9 cellular contexts compared by ENCODE assay signal in genomic region chr5:159262472-159262858, GRCh38. TPM values are rescaled to one million over a fixed set of nuclear protein-coding genes. Genes with fewer than 3 reads are reported as not detected.
DNase-seq lines count a peak whose midpoint lies in the region; ATAC-seq, FAIRE-seq and TF ChIP-seq lines count a peak whose summit lies in the region.
"Had no signal": no experiment of that assay in that cellular context is flagged by ENCODE, and none has a peak within 500 bp of the region (broad histone marks: within the 10 kb centered on the region; RNA-seq: fewer than 3 reads in every experiment).

No MANE protein-coding gene starts in this region.

- H3K4me1 ChIP-seq in mesenchymal stem cell (ENCODE audit: control insufficient read depth, insufficient read depth, low read depth, low read length) = peaks cover 2% of the 10 kb centered on the region

- no peak overlapping the region for H3K23ac ChIP-seq in mesenchymal stem cell (ENCODE audit: low read length in 2 of 2)

- H2BK120ac ChIP-seq in mesenchymal stem cell (ENCODE audit: low read depth, low read length) = no peak overlapping the region

- peak; percentile 4 for ATAC-seq in HG02571 (IDR thresholded peaks at IDR 0.05; ENCODE audit: unreplicated experiment)

- H4K8ac ChIP-seq in mesenchymal stem cell (ENCODE audit: low read length) = peak overlapping the region; percentile 67

- peak overlapping the region; percentile 97 for H3K4me3 ChIP-seq in choroid plexus epithelial cell (ENCODE audit: low read depth, low read length)
- H3K4me3 ChIP-seq in mesenchymal stem cell (ENCODE audit: insufficient read depth in 1 of 2, low read depth in 1 of 2, low read length in 2 of 2) = peak overlapping the region; percentile 88 to 95

- peak overlapping the region; percentile 96 for H3K9ac ChIP-seq in mesenchymal stem cell (ENCODE audit: low read length)

- no peak overlapping the region for H2BK12ac ChIP-seq in mesenchymal stem cell (ENCODE audit: low read length in 2 of 2)

- no peak overlapping the region for H2AFZ ChIP-seq in mesenchymal stem cell (ENCODE audit: low read depth, low read length)

- H3K27me3 ChIP-seq in mesenchymal stem cell (ENCODE audit: control insufficient read depth in 1 of 2, insufficient read depth in 1 of 2, low read length in 2 of 2) = peaks cover 3% of the 10 kb centered on the region in 2 experiments

- H3K14ac ChIP-seq in mesenchymal stem cell (ENCODE audit: low read length in 2 of 2) = no peak overlapping the region

- no peak overlapping the region for H2BK5ac ChIP-seq in mesenchymal stem cell (ENCODE audit: low read depth, low read length, poor library complexity, severe bottlenecking)

- no peak for FAIRE-seq in urothelium cell line (lab: Jason Lieb, UNC)
- FAIRE-seq: A204.1 had no signal

- H3K4me2 ChIP-seq in mesenchymal stem cell (ENCODE audit: low read length, poor library complexity, severe bottlenecking) = peak overlapping the region; percentile 47

- H2AK5ac ChIP-seq in mesenchymal stem cell (ENCODE audit: low read length, severe bottlenecking) = no peak overlapping the region

- peak in 2 of 3 experiments; percentile 53 to 75 for DNase-seq in NCI-H1417 (lab: John Stamatoyannopoulos, UW)
- no peak for DNase-seq in NCI-H1417 treated with DMSO at 0.1 percent for 48 hours (lab: John Stamatoyannopoulos, UW)
- peak; percentile 60 for DNase-seq in NCI-H748 (lab: John Stamatoyannopoulos, UW; ENCODE audit: unreplicated experiment)
- peak; percentile 13 for DNase-seq in choroid plexus epithelial cell (ENCODE audit: low read depth)
- DNase-seq in mesenchymal stem cell = no peak
- DNase-seq in urothelium cell line (ENCODE audit: low spot score) = peak; percentile 27
- DNase-seq in AG08396 (ENCODE audit: low spot score) = no peak

- H2BK15ac ChIP-seq in mesenchymal stem cell (ENCODE audit: low read depth, poor library complexity, severe bottlenecking) = no peak overlapping the region

- H3K79me1 ChIP-seq in mesenchymal stem cell (replicated peaks; ENCODE audit: low read length, poor library complexity, severe bottlenecking) = peaks cover 12% of the 10 kb centered on the region

- no peak overlapping the region for H4K91ac ChIP-seq in mesenchymal stem cell (ENCODE audit: low read length)

- peak overlapping the region in 1 of 2 experiments; percentile 42 for H3K4ac ChIP-seq in mesenchymal stem cell (ENCODE audit: low read depth in 1 of 2, low read length in 2 of 2)

- H3K27ac ChIP-seq in mesenchymal stem cell (ENCODE audit: low read length, poor library complexity, severe bottlenecking) = peak overlapping the region; percentile 72

- TF ChIP-seq CTCF in choroid plexus epithelial cell (conservative IDR thresholded peaks at IDR 0.05; ENCODE audit: low read depth, low read length) = no peak

- no peak overlapping the region for H3K18ac ChIP-seq in mesenchymal stem cell (ENCODE audit: low read depth in 1 of 2, low read length in 2 of 2)

- 50% methylated on average over 10 of the region's 10 CpGs for WGBS in mesenchymal stem cell

- peaks cover 0 to 6% of the 10 kb centered on the region in 2 experiments for H3K36me3 ChIP-seq in mesenchymal stem cell (ENCODE audit: control insufficient read depth in 1 of 2, insufficient read depth in 2 of 2, low read depth in 1 of 2, low read length in 2 of 2)

- H3K9me3 ChIP-seq in mesenchymal stem cell (ENCODE audit: control insufficient read depth, low read length) = no peaks in the 10 kb centered on the region

RNA-seq across cellular contexts. Expression of gene UBLCP1, which starts 0.6 kb away (rescaled TPM):
- polyA plus RNA-seq in mesenchymal stem cell (2013, experiment 1 of 2) = 47.9 TPM
- polyA plus RNA-seq in mesenchymal stem cell (2013, experiment 2 of 2) = 52.3 TPM

RNA-seq across cellular contexts. Expression of gene RNF145, which starts 53.1 kb away (rescaled TPM):
- 50.9 TPM for polyA plus RNA-seq in mesenchymal stem cell (2013, experiment 1 of 2)
- polyA plus RNA-seq in mesenchymal stem cell (2013, experiment 2 of 2) = 50.6 TPM

Comparison
In these comparisons a context has a peak if more than half of its experiments do, and no peak if none do; other contexts are left out.
1. DNase-seq: peak in NCI-H1417 (2 of 3), NCI-H748 (single experiment), choroid plexus epithelial cell (single experiment) and urothelium cell line (single experiment); none in NCI-H1417 treated with DMSO at 0.1 percent for 48 hours (single experiment), mesenchymal stem cell (single experiment) and AG08396 (single experiment).